8 cellular contexts compared by ENCODE assay signal in the genomic region with DNA sequence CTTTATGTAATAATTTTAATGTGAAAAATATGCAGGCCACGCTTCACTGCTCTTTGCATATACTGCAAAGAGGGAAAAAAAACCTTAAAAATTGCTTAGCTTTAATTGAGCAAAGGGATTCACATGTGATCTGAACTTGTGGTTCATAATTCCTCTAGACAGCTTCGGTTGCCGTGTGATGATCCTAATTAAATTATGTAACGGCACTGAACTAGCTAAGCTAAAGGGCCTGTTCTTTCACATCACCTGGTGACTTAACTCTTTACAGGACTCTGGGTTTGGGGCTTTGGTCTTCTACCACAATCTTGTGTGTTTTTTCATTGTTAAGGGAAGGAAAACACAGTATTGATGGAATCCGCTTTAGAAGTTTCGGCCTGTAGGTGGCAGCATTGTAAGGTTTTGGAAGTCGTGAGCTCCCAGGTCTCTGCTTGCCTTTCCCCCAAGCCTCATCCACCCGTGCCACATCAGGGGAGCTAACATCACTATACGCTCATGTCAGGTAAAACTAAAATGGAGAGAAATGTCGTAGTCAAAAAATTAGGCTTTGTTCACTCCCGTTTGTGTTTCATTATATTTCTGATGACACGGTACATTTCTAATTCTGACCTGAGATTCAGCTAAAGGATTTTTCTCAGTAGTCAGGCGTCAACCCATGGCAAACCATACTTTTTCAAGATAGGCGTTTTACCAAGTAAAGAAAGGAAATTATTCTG.
DNase-seq lines count a peak whose midpoint lies in the region; ATAC-seq and TF ChIP-seq lines count a peak whose summit lies in the region.

No MANE protein-coding gene starts in this region.

- H3K27ac ChIP-seq in esophagus squamous epithelium: peak overlapping the region in 1 of 4 donors; percentile 7
- H3K27ac ChIP-seq in substantia nigra (ENCODE audit: low read depth, low read length, poor library complexity, severe bottlenecking): no peak overlapping the region

- no peak for TF ChIP-seq POLR2A in esophagus squamous epithelium (IDR thresholded peaks at IDR 0.05)

- ATAC-seq in HG03354 (IDR thresholded peaks at IDR 0.05; ENCODE audit: poor library complexity, severe bottlenecking, unreplicated experiment): peak; percentile 83
- no peak for ATAC-seq in activated CD8-positive, alpha-beta T cell treated with anti-CD3 and anti-CD28 coated beads for 36 hours
- no peak for ATAC-seq in natural killer cell

- H3K9me3 Mint-ChIP-seq in activated CD8-positive, alpha-beta T cell treated with anti-CD3 and anti-CD28 coated beads for 36 hours: no peaks in the 10 kb centered on the region
- no peaks in the 10 kb centered on the region for H3K9me3 Mint-ChIP-seq in natural killer cell

- no peaks in the 10 kb centered on the region for H3K36me3 Mint-ChIP-seq in activated CD8-positive, alpha-beta T cell treated with anti-CD3 and anti-CD28 coated beads for 36 hours (ENCODE audit: low read depth)
- no peaks in the 10 kb centered on the region for H3K36me3 Mint-ChIP-seq in natural killer cell

- peak overlapping the region in 1 of 4 donors; percentile 17 for H3K4me3 ChIP-seq in esophagus squamous epithelium

- H3K9me3 ChIP-seq in esophagus squamous epithelium: no peaks in the 10 kb centered on the region

- H3K4me3 Mint-ChIP-seq in activated CD8-positive, alpha-beta T cell treated with anti-CD3 and anti-CD28 coated beads for 36 hours: no peak overlapping the region
- no peak overlapping the region for H3K4me3 Mint-ChIP-seq in natural killer cell

- H3K4me1 ChIP-seq in esophagus squamous epithelium: peaks cover 0 to 27% (median 0%) of the 10 kb centered on the region in 3 donors

- 15 to 22% methylated on average over 14 of the region's 14 CpGs for WGBS in esophagus squamous epithelium, 2 donors

- H3K36me3 ChIP-seq in esophagus squamous epithelium: no peaks in the 10 kb centered on the region

- DNase-seq in NCI-H2196 (lab: John Stamatoyannopoulos, UW; ENCODE audit: unreplicated experiment): peak; percentile 52
- no peak for DNase-seq in NCI-H2196 treated with DMSO at 0.1 percent for 48 hours (lab: John Stamatoyannopoulos, UW; ENCODE audit: unreplicated experiment)
- DNase-seq in NCI-H524 (lab: John Stamatoyannopoulos, UW): peak; percentile 44 to 80
- peak; percentile 73 for DNase-seq in activated CD8-positive, alpha-beta T cell treated with anti-CD3 and anti-CD28 coated beads for 36 hours
- DNase-seq in esophagus squamous epithelium (lab: John Stamatoyannopoulos, UW): no peak
- no peak for DNase-seq in natural killer cell
- DNase-seq in substantia nigra (lab: John Stamatoyannopoulos, UW): peak in 41 of 49 donors; percentile 2 to 75 (median 47)

- CTCF ChIA-PET in activated CD8-positive, alpha-beta T cell treated with anti-CD3 and anti-CD28 coated beads for 36 hours (lab: Charles Lee): interaction anchor here (0.6 to 2.4 kb wide), 22 partner anchors 9 to 1388 kb away, joined by 3 to 23 read pairs (median 3); no protein-coding TSS in a partner anchor

- no peaks in the 10 kb centered on the region for H3K4me1 Mint-ChIP-seq in activated CD8-positive, alpha-beta T cell treated with anti-CD3 and anti-CD28 coated beads for 36 hours (ENCODE audit: low read depth)
- no peaks in the 10 kb centered on the region for H3K4me1 Mint-ChIP-seq in natural killer cell

- POLR2A ChIA-PET in activated CD8-positive, alpha-beta T cell treated with anti-CD3 and anti-CD28 coated beads for 36 hours (lab: Charles Lee): no interaction called here

- intact Hi-C loops in activated CD8-positive, alpha-beta T cell treated with anti-CD3 and anti-CD28 coated beads for 36 hours (cut with micrococcal nuclease): no loop called here
- intact Hi-C loops in esophagus squamous epithelium (cut with DNase I) (no loop called here), natural killer cell (cut with micrococcal nuclease) (no loop called here)

- H3K27me3 ChIP-seq in esophagus squamous epithelium: no peaks in the 10 kb centered on the region

- H3K27ac Mint-ChIP-seq in activated CD8-positive, alpha-beta T cell treated with anti-CD3 and anti-CD28 coated beads for 36 hours: no peak overlapping the region
- no peak overlapping the region for H3K27ac Mint-ChIP-seq in natural killer cell

- H3K27me3 Mint-ChIP-seq in activated CD8-positive, alpha-beta T cell treated with anti-CD3 and anti-CD28 coated beads for 36 hours: no peaks in the 10 kb centered on the region
- no peaks in the 10 kb centered on the region for H3K27me3 Mint-ChIP-seq in natural killer cell (ENCODE audit: low read depth in 2 of 2)

- TF ChIP-seq CTCF in activated CD8-positive, alpha-beta T cell treated with anti-CD3 and anti-CD28 coated beads for 36 hours (IDR thresholded peaks at IDR 0.05): peak; percentile 76
- TF ChIP-seq CTCF in esophagus squamous epithelium (IDR thresholded peaks at IDR 0.05) (peak; percentile 51 to 78 (median 62)), natural killer cell (IDR thresholded peaks at IDR 0.05) (peak; percentile 18)

Comparison
In these comparisons a context has a peak if more than half of its experiments do, and no peak if none do; other contexts are left out.
1. DNase-seq: peak in NCI-H2196 (single experiment), NCI-H524 (2 of 2), activated CD8-positive, alpha-beta T cell treated with anti-CD3 and anti-CD28 coated beads for 36 hours (single experiment) and substantia nigra (41 of 49); none in NCI-H2196 treated with DMSO at 0.1 percent for 48 hours (single experiment), esophagus squamous epithelium (single experiment) and natural killer cell (single experiment).
2. CTCF ChIP-seq: peak in every context shown above with its lines; median percentile 76 in activated CD8-positive, alpha-beta T cell treated with anti-CD3 and anti-CD28 coated beads for 36 hours; 62 in esophagus squamous epithelium; 18 in natural killer cell.